In genomic region chr13:44373601-44374347, GRCh38 we compare ENCODE assay signal across 9 cellular contexts. TPM values are rescaled to one million over a fixed set of nuclear protein-coding genes. Genes with fewer than 3 reads are reported as not detected.
DNase-seq lines count a peak whose midpoint lies in the region; ATAC-seq and TF ChIP-seq lines count a peak whose summit lies in the region.
"Had no signal": no experiment of that assay in that cellular context is flagged by ENCODE, and none has a peak within 500 bp of the region (broad histone marks: within the 10 kb centered on the region; RNA-seq: fewer than 3 reads in every experiment).

Gene SERP2 (plus strand): TSS chr13:44373824. CDS start chr13:44374026, 202 bp downstream.

- ATAC-seq in left lung, result peak; percentile 74
- no peak for ATAC-seq in HG02970 (IDR thresholded peaks at IDR 0.05; ENCODE audit: low FRiP score, unreplicated experiment)
- ATAC-seq in HG02763 (IDR thresholded peaks at IDR 0.05; ENCODE audit: unreplicated experiment), result no peak
- ATAC-seq: GM12878 had no signal

- POLR2A ChIA-PET in AG04450 (lab: Yijun Ruan, JAX), result no interaction called here

- CTCF ChIA-PET in AG04450 (lab: Charles Lee), result interaction anchor here (0.6 kb wide), 1 partner anchor 62 kb away, joined by 3 read pairs; no protein-coding TSS in a partner anchor

- H3K9me3 ChIP-seq in AG04450 (ENCODE audit: control insufficient read depth, insufficient read depth, low read length) (no peaks in the 10 kb centered on the region), left lung (no peaks in the 10 kb centered on the region), subcutaneous abdominal adipose tissue (ENCODE audit: control insufficient read depth in 5 of 5, low read length in 5 of 5) (no peaks in the 10 kb centered on the region)

- DNase-seq in AG04450 (ENCODE audit: low read depth, low spot score) (no peak), LHCN-M2 (ENCODE audit: low read depth) (peak; percentile 10), choroid plexus epithelial cell (ENCODE audit: low read depth) (no peak), left lung (peak in 1 of 2 donors; percentile 80), NCI-H446 (lab: John Stamatoyannopoulos, UW) (no peak)

- H3K27me3 ChIP-seq in AG04450 (ENCODE audit: control insufficient read depth, insufficient read depth, low read length) (no peaks in the 10 kb centered on the region), left lung (peaks cover 0 to 34% of the 10 kb centered on the region in 2 donors), subcutaneous abdominal adipose tissue (ENCODE audit: control insufficient read depth in 5 of 5, insufficient read depth in 4 of 5, low read length in 5 of 5) (peaks cover 0 to 10% (median 7%) of the 10 kb centered on the region in 5 donors)

- H3K4me1 ChIP-seq in left lung (peaks cover 3 to 7% of the 10 kb centered on the region in 2 donors), subcutaneous abdominal adipose tissue (ENCODE audit: control insufficient read depth in 5 of 5, insufficient read depth in 5 of 5, low read length in 5 of 5) (peaks cover 0 to 11% (median 10%) of the 10 kb centered on the region in 5 donors)

- H3K4me3 ChIP-seq in AG04450 (ENCODE audit: low read depth, low read length) (peak within 1 kb of the TSS; percentile 60), choroid plexus epithelial cell (ENCODE audit: low read depth, low read length) (peak within 1 kb of the TSS; percentile 67), left lung (peak within 1 kb of the TSS; percentile 42 to 45), subcutaneous abdominal adipose tissue (ENCODE audit: low read depth in 1 of 5, low read length in 5 of 5) (peak within 1 kb of the TSS; percentile 35 to 78 (median 67))
- H3K4me3 ChIP-seq: GM12878 had no signal

- intact Hi-C loops in left lung (cut with DNase I), result no loop called here

- H3K9ac ChIP-seq in subcutaneous abdominal adipose tissue (ENCODE audit: low read length in 5 of 5), result peak within 1 kb of the TSS in 1 of 5 donors; percentile 20

- no peaks in the 10 kb centered on the region for H3K36me3 ChIP-seq in left lung
- no peaks in the 10 kb centered on the region for H3K36me3 ChIP-seq in subcutaneous abdominal adipose tissue (ENCODE audit: control insufficient read depth in 5 of 5, insufficient read depth in 5 of 5, low read length in 5 of 5)

- H3K27ac ChIP-seq in AG04450 (ENCODE audit: low read depth, low read length) (no peak within 1 kb of the TSS), left lung (no peak within 1 kb of the TSS), subcutaneous abdominal adipose tissue (ENCODE audit: low read depth, low read length) (no peak within 1 kb of the TSS)

- no peak for TF ChIP-seq CTCF in AG04450 (IDR thresholded peaks at IDR 0.05; ENCODE audit: low read depth, low read length)
- TF ChIP-seq CTCF in choroid plexus epithelial cell (conservative IDR thresholded peaks at IDR 0.05; ENCODE audit: low read depth, low read length), result no peak
- no peak for TF ChIP-seq CTCF in left lung (IDR thresholded peaks at IDR 0.05)

RNA-seq across cellular contexts. Expression of gene SERP2, which starts in this region (rescaled TPM):
- 5.0 and 5.7 TPM in 2 replicates for polyA plus RNA-seq in AG04450 (2011; rRNA removed)
- polyA minus RNA-seq in AG04450 (2011; rRNA and poly(A)+ RNA removed), result 1.1 and 1.8 TPM in 2 replicates
- total RNA-seq in LHCN-M2 (2014; rRNA removed), result 4.9 and 5.1 TPM in 2 replicates
- 11.2 TPM for polyA plus RNA-seq in LHCN-M2 (2012)
- 1 to 10 TPM; 1.9 to 4.5 TPM for total RNA-seq in left lung
- total RNA-seq: GM12878 had no signal
- polyA plus RNA-seq: GM12878 had no signal
